In genomic region chr2:162613839-162614238, GRCh38 we compare ENCODE assay signal across 39 cellular contexts.
"Had no signal": no experiment of that assay in that cellular context is flagged by ENCODE, and none has a peak within 500 bp of the region (broad histone marks: within the 10 kb centered on the region; RNA-seq: fewer than 3 reads in every experiment).

No MANE protein-coding gene starts in this region.

- ATAC-seq: activated naive CD4-positive, alpha-beta T cell treated with anti-CD3 and anti-CD28 coated beads, Interleukin-2, amount 50 U/mL, for 72 hours; activated naive CD8-positive, alpha-beta T cell treated with anti-CD3 and anti-CD28 coated beads, Interleukin-2, amount 50 U/mL, for 24 hours; activated T-cell treated with anti-CD3 and anti-CD28 coated beads, Interleukin-2, amount 50 U/mL, for 4 hours; activated T-cell treated with anti-CD3 and anti-CD28 coated beads, Interleukin-2, amount 50 U/mL, for 72 hours; activated T-helper 17 cell treated with anti-CD3 and anti-CD28 coated beads, Interleukin-2, amount 50 U/mL, for 72 hours; body of pancreas had no signal

- FAIRE-seq: astrocyte, bronchial epithelial cell had no signal

- H3K27ac ChIP-seq: ascending aorta, body of pancreas, brain microvascular endothelial cell, breast epithelium, cardiac muscle cell had no signal

- H3K4me3 ChIP-seq: ascending aorta, body of pancreas, breast epithelium, cardiac muscle cell had no signal

- H3K9me3 Mint-ChIP-seq: activated naive CD4-positive, alpha-beta T cell treated with anti-CD3 and anti-CD28 coated beads for 36 hours; activated naive CD4-positive, alpha-beta T cell treated with anti-CD3 and anti-CD28 coated beads, Interleukin-2, amount 10 ng/mL, durations not matched to agents 7 days and 5 days; activated naive CD4-positive, alpha-beta T cell treated with anti-CD3 and anti-CD28 coated beads, Interleukin-2, amount 50 U/mL, for 24 hours; activated naive CD4-positive, alpha-beta T cell treated with anti-CD3 and anti-CD28 coated beads, Interleukin-2, amount 50 U/mL, for 72 hours; activated naive CD8-positive, alpha-beta T cell treated with anti-CD3 and anti-CD28 coated beads for 36 hours; activated T-cell treated with anti-CD3 and anti-CD28 coated beads, Interleukin-2, amount 50 U/mL, for 72 hours; activated T-helper 1 cell treated with anti-CD3 and anti-CD28 coated beads, Interleukin-12 subunit alpha, Interleukin-12 subunit beta, Interleukin-2, Interleukin-4 antibody, amounts not matched to agents 30 ng/mL and 10 ng/mL and 1 ng/mL, durations not matched to agents 14 hours and 24 hours and 36 hours; activated T-helper 17 cell treated with anti-CD3 and anti-CD28 coated beads, Interleukin-2, amount 50 U/mL, for 72 hours; activated T-helper 2 cell treated with anti-CD3 and anti-CD28 coated beads, Interferon-gamma antibody, Interleukin-2, Interleukin-4, amounts not matched to agents 10 μg/mL and 5 μg/mL and 100 μg/mL, durations not matched to agents 14 hours and 24 hours and 36 hours had no signal

- H3K27me3 Mint-ChIP-seq: activated naive CD4-positive, alpha-beta T cell treated with anti-CD3 and anti-CD28 coated beads, Interleukin-2, amount 10 ng/mL, durations not matched to agents 7 days and 5 days; activated naive CD4-positive, alpha-beta T cell treated with anti-CD3 and anti-CD28 coated beads, Interleukin-2, amount 50 U/mL, for 24 hours; activated naive CD8-positive, alpha-beta T cell; activated naive CD8-positive, alpha-beta T cell treated with anti-CD3 and anti-CD28 coated beads, Interleukin-2, amount 10 ng/mL, durations not matched to agents 7 days and 5 days; activated naive CD8-positive, alpha-beta T cell treated with anti-CD3 and anti-CD28 coated beads, Interleukin-2, amount 50 U/mL, for 24 hours; activated T-cell treated with anti-CD3 and anti-CD28 coated beads, Interleukin-2, amount 50 U/mL, for 24 hours; activated T-helper 17 cell treated with anti-CD3 and anti-CD28 coated beads, Interleukin-2, amount 50 U/mL, for 72 hours; brain; central memory CD8-positive, alpha-beta T cell had no signal

- H3K36me3 ChIP-seq: ascending aorta, brain microvascular endothelial cell, breast epithelium, cardiac muscle cell had no signal

- H3K4me1 ChIP-seq: ascending aorta, body of pancreas, breast epithelium had no signal

- DNase-seq: activated effector memory CD4-positive, alpha-beta T cell treated with anti-CD3 and anti-CD28 coated beads, Interleukin-2, amount 50 U/mL, for 16 hours; activated effector memory CD4-positive, alpha-beta T cell treated with Interleukin-2 at 50 U/mL for 16 hours; activated gamma-delta T cell; activated gamma-delta T cell treated with Interleukin-2 at 50 U/mL for 16 hours; activated naive CD4-positive, alpha-beta T cell; activated naive CD4-positive, alpha-beta T cell treated with anti-CD3 and anti-CD28 coated beads for 36 hours; activated naive CD4-positive, alpha-beta T cell treated with anti-CD3 and anti-CD28 coated beads, Interleukin-2, amount 10 ng/mL, durations not matched to agents 7 days and 5 days; activated naive CD4-positive, alpha-beta T cell treated with anti-CD3 and anti-CD28 coated beads, Interleukin-2, amount 50 U/mL, for 16 hours; activated naive CD4-positive, alpha-beta T cell treated with Interleukin-2 at 50 U/mL for 16 hours; activated naive CD8-positive, alpha-beta T cell treated with anti-CD3 and anti-CD28 coated beads for 36 hours; activated naive CD8-positive, alpha-beta T cell treated with anti-CD3 and anti-CD28 coated beads, Interleukin-2, amount 10 ng/mL, durations not matched to agents 7 days and 5 days; activated naive CD8-positive, alpha-beta T cell treated with anti-CD3 and anti-CD28 coated beads, Interleukin-2, amount 50 U/mL, for 24 hours; activated T-cell treated with anti-CD3 and anti-CD28 coated beads, Interleukin-2, amount 50 U/mL, for 1 hour; activated T-cell treated with anti-CD3 and anti-CD28 coated beads, Interleukin-2, amount 50 U/mL, for 24 hours; activated T-cell treated with anti-CD3 and anti-CD28 coated beads, Interleukin-2, amount 50 U/mL, for 4 hours; activated T-cell treated with anti-CD3 and anti-CD28 coated beads, Interleukin-2, amount 50 U/mL, for 48 hours; activated T-cell treated with anti-CD3 and anti-CD28 coated beads, Interleukin-2, amount 50 U/mL, for 72 hours; amniotic stem cell; amygdala; anterior cingulate cortex; aorta; body of pancreas; brain microvascular endothelial cell; caudate nucleus; central memory CD4-positive, alpha-beta T cell; cerebellar nuclear complex had no signal

- H3K4me1 Mint-ChIP-seq: activated naive CD4-positive, alpha-beta T cell treated with anti-CD3 and anti-CD28 coated beads, Interleukin-2, amount 10 ng/mL, durations not matched to agents 7 days and 5 days; activated naive CD4-positive, alpha-beta T cell treated with anti-CD3 and anti-CD28 coated beads, Interleukin-2, amount 50 U/mL, for 24 hours; activated naive CD8-positive, alpha-beta T cell treated with anti-CD3 and anti-CD28 coated beads for 36 hours; activated naive CD8-positive, alpha-beta T cell treated with anti-CD3 and anti-CD28 coated beads, Interleukin-2, amount 10 ng/mL, durations not matched to agents 7 days and 5 days; activated naive CD8-positive, alpha-beta T cell treated with anti-CD3 and anti-CD28 coated beads, Interleukin-2, amount 50 U/mL, for 24 hours; activated T-helper 17 cell treated with anti-CD3 and anti-CD28 coated beads, Interleukin-2, amount 50 U/mL, for 72 hours; central memory CD8-positive, alpha-beta T cell had no signal

- H3K9me3 ChIP-seq: ascending aorta, body of pancreas, breast epithelium had no signal

- H3K27me3 ChIP-seq: ascending aorta, body of pancreas, brain microvascular endothelial cell, breast epithelium, cardiac muscle cell had no signal

- H3K4me3 Mint-ChIP-seq: activated naive CD4-positive, alpha-beta T cell treated with anti-CD3 and anti-CD28 coated beads for 36 hours; activated naive CD4-positive, alpha-beta T cell treated with anti-CD3 and anti-CD28 coated beads, Interleukin-2, amount 10 ng/mL, durations not matched to agents 7 days and 5 days; activated naive CD4-positive, alpha-beta T cell treated with anti-CD3 and anti-CD28 coated beads, Interleukin-2, amount 50 U/mL, for 24 hours; activated naive CD8-positive, alpha-beta T cell; activated naive CD8-positive, alpha-beta T cell treated with anti-CD3 and anti-CD28 coated beads for 36 hours; activated naive CD8-positive, alpha-beta T cell treated with anti-CD3 and anti-CD28 coated beads, Interleukin-2, amount 10 ng/mL, durations not matched to agents 7 days and 5 days; activated naive CD8-positive, alpha-beta T cell treated with anti-CD3 and anti-CD28 coated beads, Interleukin-2, amount 50 U/mL, for 24 hours; activated T-cell treated with anti-CD3 and anti-CD28 coated beads, Interleukin-2, amount 50 U/mL, for 24 hours; activated T-cell treated with anti-CD3 and anti-CD28 coated beads, Interleukin-2, amount 50 U/mL, for 4 hours; activated T-cell treated with anti-CD3 and anti-CD28 coated beads, Interleukin-2, amount 50 U/mL, for 72 hours; activated T-helper 1 cell treated with anti-CD3 and anti-CD28 coated beads, Interleukin-12 subunit alpha, Interleukin-12 subunit beta, Interleukin-2, Interleukin-4 antibody, amounts not matched to agents 30 ng/mL and 10 ng/mL and 1 ng/mL, durations not matched to agents 14 hours and 24 hours and 36 hours; activated T-helper 17 cell treated with anti-CD3 and anti-CD28 coated beads, Interleukin-2, amount 50 U/mL, for 72 hours; brain; central memory CD8-positive, alpha-beta T cell had no signal

- H3K27ac Mint-ChIP-seq: activated naive CD4-positive, alpha-beta T cell treated with anti-CD3 and anti-CD28 coated beads for 36 hours; activated naive CD4-positive, alpha-beta T cell treated with anti-CD3 and anti-CD28 coated beads, Interleukin-2, amount 10 ng/mL, durations not matched to agents 7 days and 5 days; activated naive CD4-positive, alpha-beta T cell treated with anti-CD3 and anti-CD28 coated beads, Interleukin-2, amount 50 U/mL, for 24 hours; activated naive CD4-positive, alpha-beta T cell treated with anti-CD3 and anti-CD28 coated beads, Interleukin-2, amount 50 U/mL, for 72 hours; activated naive CD8-positive, alpha-beta T cell; activated naive CD8-positive, alpha-beta T cell treated with anti-CD3 and anti-CD28 coated beads for 36 hours; activated naive CD8-positive, alpha-beta T cell treated with anti-CD3 and anti-CD28 coated beads, Interleukin-2, amount 10 ng/mL, durations not matched to agents 7 days and 5 days; activated naive CD8-positive, alpha-beta T cell treated with anti-CD3 and anti-CD28 coated beads, Interleukin-2, amount 50 U/mL, for 24 hours; activated T-cell treated with anti-CD3 and anti-CD28 coated beads, Interleukin-2, amount 50 U/mL, for 24 hours; activated T-cell treated with anti-CD3 and anti-CD28 coated beads, Interleukin-2, amount 50 U/mL, for 72 hours; activated T-helper 1 cell treated with anti-CD3 and anti-CD28 coated beads, Interleukin-12 subunit alpha, Interleukin-12 subunit beta, Interleukin-2, Interleukin-4 antibody, amounts not matched to agents 30 ng/mL and 10 ng/mL and 1 ng/mL, durations not matched to agents 14 hours and 24 hours and 36 hours; activated T-helper 17 cell treated with anti-CD3 and anti-CD28 coated beads, Interleukin-2, amount 50 U/mL, for 72 hours; activated T-helper 2 cell treated with anti-CD3 and anti-CD28 coated beads, Interferon-gamma antibody, Interleukin-2, Interleukin-4, amounts not matched to agents 10 μg/mL and 5 μg/mL and 100 μg/mL, durations not matched to agents 14 hours and 24 hours and 36 hours; brain had no signal

- H3K36me3 Mint-ChIP-seq: activated naive CD4-positive, alpha-beta T cell treated with anti-CD3 and anti-CD28 coated beads, Interleukin-2, amount 10 ng/mL, durations not matched to agents 7 days and 5 days; activated naive CD4-positive, alpha-beta T cell treated with anti-CD3 and anti-CD28 coated beads, Interleukin-2, amount 50 U/mL, for 24 hours; activated naive CD4-positive, alpha-beta T cell treated with anti-CD3 and anti-CD28 coated beads, Interleukin-2, amount 50 U/mL, for 72 hours; activated naive CD8-positive, alpha-beta T cell; activated naive CD8-positive, alpha-beta T cell treated with anti-CD3 and anti-CD28 coated beads for 36 hours; activated naive CD8-positive, alpha-beta T cell treated with anti-CD3 and anti-CD28 coated beads, Interleukin-2, amount 10 ng/mL, durations not matched to agents 7 days and 5 days; brain had no signal
